27 cellular contexts compared by ENCODE assay signal in genomic region chr4:163941221-163941865, GRCh38.
A peak's percentile ranks its signal among the peaks of the same experiment; 100 is the strongest.
DNase-seq lines count a peak whose midpoint lies in the region; FAIRE-seq and TF ChIP-seq lines count a peak whose summit lies in the region.
"Had no signal": no experiment of that assay in that cellular context is flagged by ENCODE, and none has a peak within 500 bp of the region (broad histone marks: within the 10 kb centered on the region; RNA-seq: fewer than 3 reads in every experiment).

No MANE protein-coding gene starts in this region.

- no peak overlapping the region for H4K8ac ChIP-seq in H1 (ENCODE audit: extremely low read depth, insufficient read depth, low read length)

- no peak overlapping the region for H3K4me3 ChIP-seq in H1 (ENCODE audit: extremely low read depth in 1 of 4, insufficient read depth in 2 of 4, low read depth in 3 of 4, low read length in 4 of 4)
- H3K4me3 ChIP-seq in kidney epithelial cell (ENCODE audit: low read depth, low read length), result no peak overlapping the region
- H3K4me3 ChIP-seq: right lobe of liver, tibial artery had no signal

- WGBS in H1 (ENCODE audit: extremely low coverage in 1 of 2, insufficient coverage in 1 of 2, insufficient read length in 1 of 2, insufficient replicate concordance in 2 of 2, low coverage in 1 of 2, low lambda C conversion rate in 2 of 2, missing lambda C conversion rate in 1 of 2), 2 experiments, result 89% methylated on average over 7 of the region's 7 CpGs; no CpG with 5 or more reads in 1 of the 2 experiments

- no peak overlapping the region for H4K5ac ChIP-seq in H1 (ENCODE audit: insufficient read length, low read depth, low read length)

- 0 out of 2 replicates have a peak overlapping the region, but pooled peaks have one; percentile 20 for H2AFZ ChIP-seq in H1 (ENCODE audit: low read length)

- no peaks in the 10 kb centered on the region for H3K79me1 ChIP-seq in H1 (ENCODE audit: low read depth, low read length)

- H2BK12ac ChIP-seq in H1 (ENCODE audit: low read depth, low read length), result no peak overlapping the region

- H3K56ac ChIP-seq in H1 (replicated peaks; ENCODE audit: insufficient read length, low read depth, low read length), result no peak overlapping the region

- H3K4me1 ChIP-seq in H1 (replicated peaks in 1 of 4; ENCODE audit: control insufficient read depth in 3 of 4, insufficient read depth in 4 of 4, low read length in 3 of 4), result no peaks in the 10 kb centered on the region
- H3K4me1 ChIP-seq: right lobe of liver, tibial artery had no signal

- H3K27ac ChIP-seq in H1 (ENCODE audit: low read depth, low read length), result no peak overlapping the region
- H3K27ac ChIP-seq: right lobe of liver, tibial artery had no signal

- no peak for TF ChIP-seq RAD21 in H1 (IDR thresholded peaks at IDR 0.05 in 1 of 2, conservative IDR thresholded peaks at IDR 0.05 in 1 of 2; ENCODE audit: low read depth in 2 of 2, low read length in 2 of 2)

- no peak for TF ChIP-seq POLR2A in H1 (IDR thresholded peaks at IDR 0.05; ENCODE audit: control extremely low read depth in 1 of 2, low read depth in 2 of 2, low read length in 2 of 2)

- H3K18ac ChIP-seq in H1 (ENCODE audit: extremely low read depth, low read length), result no peak overlapping the region

- TF ChIP-seq CTCF in D721Med (IDR thresholded peaks at IDR 0.05; ENCODE audit: insufficient read depth, missing control alignments) (no peak), H1 (IDR thresholded peaks at IDR 0.05; ENCODE audit: control extremely low read depth in 1 of 3, insufficient read depth in 1 of 3, low read depth in 1 of 3, low read length in 3 of 3) (no peak), kidney epithelial cell (IDR thresholded peaks at IDR 0.05; ENCODE audit: insufficient read depth, low read length, poor library complexity, severe bottlenecking) (no peak)

- H2BK20ac ChIP-seq in H1 (ENCODE audit: low read length), result no peak overlapping the region

- no peaks in the 10 kb centered on the region for H3K23me2 ChIP-seq in H1 (ENCODE audit: low read depth, low read length)

- H4K20me1 ChIP-seq in H1 (replicated peaks in 1 of 2; ENCODE audit: control insufficient read depth in 1 of 2, insufficient read depth in 2 of 2, low read length in 2 of 2), result no peaks in the 10 kb centered on the region

- POLR2A ChIA-PET in H1 (lab: Charles Lee; ENCODE audit: partially characterized antibody), result no interaction called here

- H2AK5ac ChIP-seq in H1 (ENCODE audit: low read depth, low read length), result no peak overlapping the region

- no peak overlapping the region for H2BK120ac ChIP-seq in H1 (replicated peaks; ENCODE audit: low read depth, low read length)

- H3K9me3 ChIP-seq in H1 (ENCODE audit: insufficient read depth in 2 of 2, low read depth in 1 of 2, low read length in 1 of 2), result no peaks in the 10 kb centered on the region
- H3K9me3 ChIP-seq: right lobe of liver, tibial artery had no signal

- H3K14ac ChIP-seq in H1 (ENCODE audit: insufficient read length), result no peak overlapping the region

- DNase-seq in D721Med (ENCODE audit: insufficient read length, low spot score) (no peak), RCC 7860 (ENCODE audit: low spot score) (peak; percentile 25), H1 (ENCODE audit: low read depth in 1 of 2, low spot score in 2 of 2) (no peak), kidney epithelial cell (ENCODE audit: low read depth) (peak; percentile 25), DMS153 treated with DMSO at 0.1 percent for 48 hours (lab: John Stamatoyannopoulos, UW; ENCODE audit: unreplicated experiment) (no peak), NCI-H1092 treated with DMSO at 0.1 percent for 48 hours (lab: John Stamatoyannopoulos, UW) (no peak), dedifferentiated amniotic fluid mesenchymal stem cell (ENCODE audit: extremely low spot score) (no peak)
- no peak for DNase-seq in activated CD4-positive, CD25-positive, alpha-beta regulatory T cell (lab: John Stamatoyannopoulos, UW)
- DNase-seq: activated T-cell treated with anti-CD3 and anti-CD28 coated beads, Interleukin-2, amount 50 U/mL, for 24 hours; AML-193; CD4-positive, alpha-beta memory T cell; HCEC 1CT; Kasumi-1; midbrain; naive thymus-derived CD8-positive, alpha-beta T cell; NCI-H2107; NCI-H446; NCI-H774; nucleus accumbens; right lobe of liver; RPMI8226; stimulated activated CD4-positive, alpha-beta T cell treated with anti-CD3 and anti-CD28 coated beads, Interleukin-12 subunit alpha, Interleukin-12 subunit beta, amount 100 ng/mL, for 4 hours; stimulated activated CD4-positive, alpha-beta T cell treated with anti-CD3 and anti-CD28 coated beads, Interleukin-4, amount 100 ng/mL, for 1 hour; T-cell; tibial artery had no signal

- H3K79me2 ChIP-seq in H1 (ENCODE audit: control insufficient read depth in 1 of 2, insufficient read depth in 2 of 2, low read length in 2 of 2), result no peaks in the 10 kb centered on the region; a peak in 1 of 4 replicates

- H3K36me3 ChIP-seq in H1 (ENCODE audit: control insufficient read depth in 2 of 4, insufficient read depth in 4 of 4, low read length in 3 of 4) (no peaks in the 10 kb centered on the region), kidney epithelial cell (ENCODE audit: control insufficient read depth, insufficient read depth, low read length) (no peaks in the 10 kb centered on the region)
- H3K36me3 ChIP-seq: right lobe of liver, tibial artery had no signal

- no peak overlapping the region for H3K4me2 ChIP-seq in H1 (ENCODE audit: insufficient read depth in 1 of 2, low read depth in 2 of 2, low read length in 2 of 2)

- no peak overlapping the region for H2BK5ac ChIP-seq in H1 (ENCODE audit: low read depth, low read length)

- no peak for TF ChIP-seq EP300 in H1 (IDR thresholded peaks at IDR 0.05; ENCODE audit: borderline replicate concordance in 1 of 2, low read depth in 2 of 2, low read length in 2 of 2)

- no peak overlapping the region for H4K91ac ChIP-seq in H1 (replicated peaks; ENCODE audit: insufficient read length, low read length)

- CTCF ChIA-PET in H1 (lab: Charles Lee; ENCODE audit: partially characterized antibody), result no interaction called here

- H3K4ac ChIP-seq in H1 (replicated peaks; ENCODE audit: insufficient read length, low read depth, low read length), result no peak overlapping the region

- no peak overlapping the region for H3K9ac ChIP-seq in H1 (replicated peaks in 1 of 4; ENCODE audit: extremely low read depth in 1 of 4, low read depth in 3 of 4, low read length in 3 of 4)

- FAIRE-seq in D721Med (lab: Jason Lieb, UNC) (peak; percentile 94), RCC 7860 (lab: Jason Lieb, UNC) (no peak), H1 (lab: Jason Lieb, UNC) (no peak)
- FAIRE-seq: GM12891, keratinocyte had no signal

- no peak overlapping the region for H3K23ac ChIP-seq in H1 (ENCODE audit: insufficient read length)

- no peak overlapping the region for H2BK15ac ChIP-seq in H1 (ENCODE audit: low read length)

- H3K27me3 ChIP-seq in H1 (replicated peaks in 1 of 4; ENCODE audit: control insufficient read depth in 3 of 4, extremely low read depth in 1 of 4, insufficient read depth in 3 of 4, low read length in 3 of 4) (no peaks in the 10 kb centered on the region), kidney epithelial cell (ENCODE audit: control insufficient read depth, insufficient read depth, low read length) (no peaks in the 10 kb centered on the region)
- H3K27me3 ChIP-seq: right lobe of liver, tibial artery had no signal

TF ChIP-seq in H1, 55 proteins besides CTCF, POLR2A, EP300 and RAD21:
- TF ChIP-seq POU5F1 (IDR thresholded peaks at IDR 0.05; ENCODE audit: low read depth, low read length) (no peak), KDM4A (IDR thresholded peaks at IDR 0.05; ENCODE audit: low read depth, low read length, severe bottlenecking) (no peak), FOSL1 (IDR thresholded peaks at IDR 0.05; ENCODE audit: insufficient read depth, low read depth, low read length) (no peak), NRF1 (IDR thresholded peaks at IDR 0.05; ENCODE audit: low read depth, low read length) (no peak), CHD2 (IDR thresholded peaks at IDR 0.05; ENCODE audit: low read length) (no peak), CBX5 (IDR thresholded peaks at IDR 0.05; ENCODE audit: low read depth, low read length) (no peak), GABPA (IDR thresholded peaks at IDR 0.05; ENCODE audit: borderline replicate concordance, insufficient read depth, low read length) (no peak), YY1 (IDR thresholded peaks at IDR 0.05; ENCODE audit: low read depth, low read length) (no peak), SIX5 (IDR thresholded peaks at IDR 0.05; ENCODE audit: low read depth, low read length) (no peak), POLR2AphosphoS5 (IDR thresholded peaks at IDR 0.05; ENCODE audit: low read depth, low read length) (no peak), SP2 (IDR thresholded peaks at IDR 0.05; ENCODE audit: low read length) (no peak), CHD1 (IDR thresholded peaks at IDR 0.05; ENCODE audit: low read depth, low read length) (no peak), NANOG (IDR thresholded peaks at IDR 0.05; ENCODE audit: insufficient read depth, low read depth, low read length, poor library complexity, severe bottlenecking) (no peak), HDAC2 (IDR thresholded peaks at IDR 0.05; ENCODE audit: borderline replicate concordance in 1 of 2, low read depth in 2 of 2, low read length in 2 of 2) (no peak), RBBP5 (IDR thresholded peaks at IDR 0.05; ENCODE audit: borderline replicate concordance, low read depth, low read length) (no peak)
- TF ChIP-seq, protein P1, sequence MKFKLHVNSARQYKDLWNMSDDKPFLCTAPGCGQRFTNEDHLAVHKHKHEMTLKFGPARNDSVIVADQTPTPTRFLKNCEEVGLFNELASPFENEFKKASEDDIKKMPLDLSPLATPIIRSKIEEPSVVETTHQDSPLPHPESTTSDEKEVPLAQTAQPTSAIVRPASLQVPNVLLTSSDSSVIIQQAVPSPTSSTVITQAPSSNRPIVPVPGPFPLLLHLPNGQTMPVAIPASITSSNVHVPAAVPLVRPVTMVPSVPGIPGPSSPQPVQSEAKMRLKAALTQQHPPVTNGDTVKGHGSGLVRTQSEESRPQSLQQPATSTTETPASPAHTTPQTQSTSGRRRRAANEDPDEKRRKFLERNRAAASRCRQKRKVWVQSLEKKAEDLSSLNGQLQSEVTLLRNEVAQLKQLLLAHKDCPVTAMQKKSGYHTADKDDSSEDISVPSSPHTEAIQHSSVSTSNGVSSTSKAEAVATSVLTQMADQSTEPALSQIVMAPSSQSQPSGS (IDR thresholded peaks at IDR 0.05; ENCODE audit: low read length), result no peak

Comparison
In these comparisons a context has a peak if more than half of its experiments do, and no peak if none do; other contexts are left out.
1. DNase-seq: peak in RCC 7860 (single experiment) and kidney epithelial cell (single experiment); none in D721Med (single experiment), H1 (0 of 2), DMS153 treated with DMSO at 0.1 percent for 48 hours (single experiment), activated CD4-positive, CD25-positive, alpha-beta regulatory T cell (0 of 4), NCI-H1092 treated with DMSO at 0.1 percent for 48 hours (single experiment) and dedifferentiated amniotic fluid mesenchymal stem cell (single experiment).